ENCODE assay signal across 10 cellular contexts in the genomic region with DNA sequence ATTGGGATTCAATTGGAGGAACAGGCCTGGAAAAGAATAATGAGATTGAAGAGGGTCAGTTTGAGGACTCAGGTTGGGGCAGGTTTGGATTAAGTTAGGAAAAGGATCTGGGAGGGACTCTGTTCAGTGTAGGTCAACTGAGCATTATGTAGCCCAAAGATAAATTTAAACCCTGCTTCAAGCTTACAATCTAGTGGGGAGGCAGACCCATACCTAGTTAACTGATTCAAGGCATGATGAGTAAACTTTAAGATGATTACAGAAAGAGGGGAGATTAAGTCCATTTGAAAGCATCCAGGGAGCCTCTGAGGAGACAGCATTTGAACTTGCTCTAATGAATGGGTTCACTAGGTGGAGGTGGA. TPM values are rescaled to one million over a fixed set of nuclear protein-coding genes. Genes with fewer than 3 reads are reported as not detected.
A peak's percentile ranks its signal among the peaks of the same experiment; 100 is the strongest.
DNase-seq lines count a peak whose midpoint lies in the region; ATAC-seq and TF ChIP-seq lines count a peak whose summit lies in the region.
"Had no signal": no experiment of that assay in that cellular context is flagged by ENCODE, and none has a peak within 500 bp of the region (broad histone marks: within the 10 kb centered on the region; RNA-seq: fewer than 3 reads in every experiment).

No MANE protein-coding gene starts in this region.

- H3K9me2 ChIP-seq in SU-DHL-6 (replicated peaks; ENCODE audit: insufficient read depth, low read length) = no peaks in the 10 kb centered on the region

- no peak overlapping the region for H2AFZ ChIP-seq in SU-DHL-6 (ENCODE audit: low read depth, low read length, severe bottlenecking)

- no peak for TF ChIP-seq EP300 in esophagus muscularis mucosa (IDR thresholded peaks at IDR 0.05)

- intact Hi-C loops in esophagus muscularis mucosa (cut with DNase I) = no loop called here

- H3K4me1 Mint-ChIP-seq in activated T-cell treated with anti-CD3 and anti-CD28 coated beads, Interleukin-2, amount 50 U/mL, for 24 hours (ENCODE audit: low read depth) = peaks cover 87% of the 10 kb centered on the region
- H3K4me1 Mint-ChIP-seq in stimulated activated naive CD8-positive, alpha-beta T cell treated with anti-CD3 and anti-CD28 coated beads, Interleukin-15, amount 100 ng/mL, for 72 hours = peaks cover 96% of the 10 kb centered on the region

- H3K9ac ChIP-seq in SU-DHL-6 (ENCODE audit: low read length) = peak overlapping the region; percentile 69

- ATAC-seq in stimulated activated naive CD8-positive, alpha-beta T cell treated with anti-CD3 and anti-CD28 coated beads, Interleukin-15, amount 100 ng/mL, for 72 hours = no peak

- peaks cover 1% of the 10 kb centered on the region for H3K9me3 Mint-ChIP-seq in activated T-cell treated with anti-CD3 and anti-CD28 coated beads, Interleukin-2, amount 50 U/mL, for 24 hours
- H3K9me3 Mint-ChIP-seq in stimulated activated naive CD8-positive, alpha-beta T cell treated with anti-CD3 and anti-CD28 coated beads, Interleukin-15, amount 100 ng/mL, for 72 hours = no peaks in the 10 kb centered on the region

- H3K36me3 ChIP-seq in SU-DHL-6 (ENCODE audit: low read length) = no peaks in the 10 kb centered on the region
- H3K36me3 ChIP-seq in esophagus muscularis mucosa = peaks cover 19 to 47% (median 35%) of the 10 kb centered on the region in 4 donors

- H3K27ac Mint-ChIP-seq in activated T-cell treated with anti-CD3 and anti-CD28 coated beads, Interleukin-2, amount 50 U/mL, for 24 hours = peak overlapping the region; percentile 92
- peak overlapping the region in 1 of 2 donors; percentile 85 for H3K27ac Mint-ChIP-seq in stimulated activated naive CD8-positive, alpha-beta T cell treated with anti-CD3 and anti-CD28 coated beads, Interleukin-15, amount 100 ng/mL, for 72 hours

- TF ChIP-seq POLR2A in esophagus muscularis mucosa (IDR thresholded peaks at IDR 0.05; ENCODE audit: low read depth) = no peak

- H3K4me2 ChIP-seq in SU-DHL-6 (ENCODE audit: low read depth, low read length, poor library complexity, severe bottlenecking) = peak overlapping the region; percentile 77

- H3K27ac ChIP-seq in SU-DHL-6 (ENCODE audit: low read depth, low read length) (peak overlapping the region; percentile 94), esophagus muscularis mucosa (replicated peaks in 1 of 4) (peak overlapping the region; percentile 28 to 60 (median 50))

- H3K4me3 ChIP-seq in SU-DHL-6 (ENCODE audit: insufficient read depth, low read length, poor library complexity, severe bottlenecking) = peak overlapping the region; percentile 0
- no peak overlapping the region for H3K4me3 ChIP-seq in esophagus muscularis mucosa

- peaks cover 80% of the 10 kb centered on the region for H3K36me3 Mint-ChIP-seq in activated T-cell treated with anti-CD3 and anti-CD28 coated beads, Interleukin-2, amount 50 U/mL, for 24 hours (ENCODE audit: low read depth)

- no peak for DNase-seq in activated T-cell treated with anti-CD3 and anti-CD28 coated beads, Interleukin-2, amount 50 U/mL, for 24 hours
- no peak for DNase-seq in activated T-cell treated with anti-CD3 and anti-CD28 coated beads for 4 hours
- DNase-seq in esophagus muscularis mucosa (ENCODE audit: extremely low spot score) = no peak
- no peak for DNase-seq in stimulated activated naive CD8-positive, alpha-beta T cell treated with anti-CD3 and anti-CD28 coated beads, Interleukin-15, amount 100 ng/mL, for 72 hours
- no peak for DNase-seq in DMS53 treated with DMSO at 0.1 percent for 48 hours (lab: John Stamatoyannopoulos, UW; ENCODE audit: unreplicated experiment)
- no peak for DNase-seq in NCI-H146 (lab: John Stamatoyannopoulos, UW)
- no peak for DNase-seq in iPS-NIHi7 (ENCODE audit: extremely low spot score)
- DNase-seq: NCI-H1092 had no signal

- peak overlapping the region; percentile 67 for H3K4me3 Mint-ChIP-seq in activated T-cell treated with anti-CD3 and anti-CD28 coated beads, Interleukin-2, amount 50 U/mL, for 24 hours
- peak overlapping the region; percentile 72 to 73 for H3K4me3 Mint-ChIP-seq in stimulated activated naive CD8-positive, alpha-beta T cell treated with anti-CD3 and anti-CD28 coated beads, Interleukin-15, amount 100 ng/mL, for 72 hours

- peaks cover 78% of the 10 kb centered on the region for H3F3A ChIP-seq in SU-DHL-6 (ENCODE audit: insufficient read depth)

- peaks cover 8% of the 10 kb centered on the region; the same call in 1 of the 2 replicates for H3K79me2 ChIP-seq in SU-DHL-6 (ENCODE audit: insufficient read depth, low read length)

- TF ChIP-seq CTCF in SU-DHL-6 (IDR thresholded peaks at IDR 0.05; ENCODE audit: insufficient read depth, low read length, poor library complexity, severe bottlenecking) = no peak
- no peak for TF ChIP-seq CTCF in esophagus muscularis mucosa (IDR thresholded peaks at IDR 0.05)

- H4K20me1 ChIP-seq in SU-DHL-6 (ENCODE audit: low read depth, low read length) = no peaks in the 10 kb centered on the region

- no peaks in the 10 kb centered on the region for H3K27me3 ChIP-seq in SU-DHL-6 (ENCODE audit: low read length)
- peaks cover 0 to 3% (median 0%) of the 10 kb centered on the region in 4 donors for H3K27me3 ChIP-seq in esophagus muscularis mucosa

- no peaks in the 10 kb centered on the region for H3K27me3 Mint-ChIP-seq in activated T-cell treated with anti-CD3 and anti-CD28 coated beads, Interleukin-2, amount 50 U/mL, for 24 hours
- no peaks in the 10 kb centered on the region for H3K27me3 Mint-ChIP-seq in stimulated activated naive CD8-positive, alpha-beta T cell treated with anti-CD3 and anti-CD28 coated beads, Interleukin-15, amount 100 ng/mL, for 72 hours

- H3K9me3 ChIP-seq in SU-DHL-6 (ENCODE audit: insufficient read depth, low read length) = no peaks in the 10 kb centered on the region
- H3K9me3 ChIP-seq in esophagus muscularis mucosa = no peaks in the 10 kb centered on the region

- H3K4me1 ChIP-seq in esophagus muscularis mucosa = peaks cover 33 to 46% (median 39%) of the 10 kb centered on the region in 4 donors

RNA-seq across cellular contexts. Expression of gene LTA, which starts 11.4 kb away (rescaled TPM):
- not detected for total RNA-seq in esophagus muscularis mucosa
- total RNA-seq: fibroblast of lung had no signal

RNA-seq across cellular contexts. Expression of gene NFKBIL1, which starts 13.3 kb away (rescaled TPM):
- 10 to 100 TPM; 24.4 to 42.6 (median 29.6) TPM for total RNA-seq in esophagus muscularis mucosa

RNA-seq across cellular contexts. Expression of gene ATP6V1G2, which starts 14.3 kb away (rescaled TPM):
- 1 to 10 TPM; 2.0 to 5.0 (median 2.2) TPM for total RNA-seq in esophagus muscularis mucosa

RNA-seq across cellular contexts. Expression of gene TNF, which starts 14.7 kb away (rescaled TPM):
- 1 to 10 TPM in 1 of 4 donors, under 1 TPM in 1, not detected in 2; 0.17 to 1.5 TPM for total RNA-seq in esophagus muscularis mucosa
- total RNA-seq: fibroblast of lung had no signal

RNA-seq across cellular contexts. Expression of gene DDX39B, which starts 18.9 kb away (rescaled TPM):
- 100 to 1,000 TPM; 186 to 257 (median 213) TPM for total RNA-seq in esophagus muscularis mucosa
